ENCODE assay signal across 8 cellular contexts in genomic region chr3:40310690-40311089, GRCh38. TPM values are rescaled to one million over a fixed set of nuclear protein-coding genes. Genes with fewer than 3 reads are reported as not detected.
A peak's percentile ranks its signal among the peaks of the same experiment; 100 is the strongest.
DNase-seq lines count a peak whose midpoint lies in the region; ATAC-seq lines count a peak whose summit lies in the region.

No MANE protein-coding gene starts in this region.

- ATAC-seq in stimulated activated naive B cell treated with anti-CD40 and anti-IgM and Interleukin-4, amounts not matched to agents 10 μg/mL and 1 μg/mL and 100 μg/mL, for 72 hours (replicated peaks): no peak
- ATAC-seq in GM21576 (IDR thresholded peaks at IDR 0.05; ENCODE audit: unreplicated experiment): no peak
- no peak for ATAC-seq in HG02938 (IDR thresholded peaks at IDR 0.05; ENCODE audit: unreplicated experiment)

- H3K4me3 ChIP-seq in iPS-18a (ENCODE audit: low read length): peak overlapping the region; percentile 98

- peak overlapping the region; percentile 95 for H3K27ac ChIP-seq in iPS-18a (ENCODE audit: low read length)

- DNase-seq in activated CD4-positive, alpha-beta T cell treated with anti-CD3 and anti-CD28 coated beads, Interleukin-2, amount 10 ng/mL, durations not matched to agents 24 days and 14 days: no peak
- no peak for DNase-seq in activated CD4-positive, alpha-beta T cell treated with anti-CD3 and anti-CD28 coated beads, Interleukin-2, amount 50 U/mL, for 4 hours
- DNase-seq in activated T-helper 2 cell treated with anti-CD3 and anti-CD28 coated beads, Interferon-gamma antibody, Interleukin-2, Interleukin-4, amounts not matched to agents 10 μg/mL and 5 μg/mL and 100 μg/mL, durations not matched to agents 14 hours and 24 hours and 36 hours (ENCODE audit: low spot score): no peak
- DNase-seq in stimulated activated naive B cell treated with anti-CD40 and anti-IgM and Interleukin-4, amounts not matched to agents 10 μg/mL and 1 μg/mL and 100 μg/mL, for 72 hours: no peak
- DNase-seq in middle frontal gyrus (ENCODE audit: extremely low spot score, low spot score): no peak

- H3K4me3 Mint-ChIP-seq in activated CD4-positive, alpha-beta T cell treated with anti-CD3 and anti-CD28 coated beads, Interleukin-2, amount 10 ng/mL, durations not matched to agents 24 days and 14 days: peak overlapping the region; percentile 100
- H3K4me3 Mint-ChIP-seq in activated T-helper 2 cell treated with anti-CD3 and anti-CD28 coated beads, Interferon-gamma antibody, Interleukin-2, Interleukin-4, amounts not matched to agents 10 μg/mL and 5 μg/mL and 100 μg/mL, durations not matched to agents 14 hours and 24 hours and 36 hours (ENCODE audit: low read depth): peak overlapping the region; percentile 100
- H3K4me3 Mint-ChIP-seq in stimulated activated naive B cell treated with anti-CD40 and anti-IgM and Interleukin-4, amounts not matched to agents 10 μg/mL and 1 μg/mL and 100 μg/mL, for 72 hours: peak overlapping the region; percentile 100

- H3K36me3 Mint-ChIP-seq in activated CD4-positive, alpha-beta T cell treated with anti-CD3 and anti-CD28 coated beads, Interleukin-2, amount 10 ng/mL, durations not matched to agents 24 days and 14 days (ENCODE audit: low read depth): peaks cover 31% of the 10 kb centered on the region
- H3K36me3 Mint-ChIP-seq in activated T-helper 2 cell treated with anti-CD3 and anti-CD28 coated beads, Interferon-gamma antibody, Interleukin-2, Interleukin-4, amounts not matched to agents 10 μg/mL and 5 μg/mL and 100 μg/mL, durations not matched to agents 14 hours and 24 hours and 36 hours (ENCODE audit: low read depth): peaks cover 34% of the 10 kb centered on the region
- peaks cover 2 to 4% of the 10 kb centered on the region in 2 donors for H3K36me3 Mint-ChIP-seq in stimulated activated naive B cell treated with anti-CD40 and anti-IgM and Interleukin-4, amounts not matched to agents 10 μg/mL and 1 μg/mL and 100 μg/mL, for 72 hours

- H3K4me1 Mint-ChIP-seq in activated CD4-positive, alpha-beta T cell treated with anti-CD3 and anti-CD28 coated beads, Interleukin-2, amount 10 ng/mL, durations not matched to agents 24 days and 14 days: peaks cover 17% of the 10 kb centered on the region
- peaks cover 20% of the 10 kb centered on the region for H3K4me1 Mint-ChIP-seq in activated T-helper 2 cell treated with anti-CD3 and anti-CD28 coated beads, Interferon-gamma antibody, Interleukin-2, Interleukin-4, amounts not matched to agents 10 μg/mL and 5 μg/mL and 100 μg/mL, durations not matched to agents 14 hours and 24 hours and 36 hours (ENCODE audit: low read depth)
- peaks cover 4 to 10% of the 10 kb centered on the region in 2 donors for H3K4me1 Mint-ChIP-seq in stimulated activated naive B cell treated with anti-CD40 and anti-IgM and Interleukin-4, amounts not matched to agents 10 μg/mL and 1 μg/mL and 100 μg/mL, for 72 hours

- no peaks in the 10 kb centered on the region for H3K27me3 Mint-ChIP-seq in activated CD4-positive, alpha-beta T cell treated with anti-CD3 and anti-CD28 coated beads, Interleukin-2, amount 10 ng/mL, durations not matched to agents 24 days and 14 days
- H3K27me3 Mint-ChIP-seq in activated T-helper 2 cell treated with anti-CD3 and anti-CD28 coated beads, Interferon-gamma antibody, Interleukin-2, Interleukin-4, amounts not matched to agents 10 μg/mL and 5 μg/mL and 100 μg/mL, durations not matched to agents 14 hours and 24 hours and 36 hours (ENCODE audit: low read depth): no peaks in the 10 kb centered on the region
- H3K27me3 Mint-ChIP-seq in stimulated activated naive B cell treated with anti-CD40 and anti-IgM and Interleukin-4, amounts not matched to agents 10 μg/mL and 1 μg/mL and 100 μg/mL, for 72 hours: no peaks in the 10 kb centered on the region

- peak overlapping the region; percentile 99 for H3K9ac ChIP-seq in iPS-18a (ENCODE audit: low read length)

- H3K4me1 ChIP-seq in iPS-18a (ENCODE audit: control insufficient read depth, low read depth, low read length): peaks cover 9% of the 10 kb centered on the region

- H3K27me3 ChIP-seq in iPS-18a (ENCODE audit: control insufficient read depth, insufficient read depth, low read length): no peaks in the 10 kb centered on the region

- no peaks in the 10 kb centered on the region for H3K9me3 ChIP-seq in iPS-18a (ENCODE audit: control insufficient read depth, low read depth, low read length)

- intact Hi-C loops in activated CD4-positive, alpha-beta T cell treated with anti-CD3 and anti-CD28 coated beads, Interleukin-2, amount 10 ng/mL, durations not matched to agents 24 days and 14 days (cut with micrococcal nuclease): no loop called here
- intact Hi-C loops in activated T-helper 2 cell treated with anti-CD3 and anti-CD28 coated beads, Interferon-gamma antibody, Interleukin-2, Interleukin-4, amounts not matched to agents 10 μg/mL and 5 μg/mL and 100 μg/mL, durations not matched to agents 14 hours and 24 hours and 36 hours (cut with micrococcal nuclease): no loop called here

- no peaks in the 10 kb centered on the region for H3K9me3 Mint-ChIP-seq in activated CD4-positive, alpha-beta T cell treated with anti-CD3 and anti-CD28 coated beads, Interleukin-2, amount 10 ng/mL, durations not matched to agents 24 days and 14 days
- H3K9me3 Mint-ChIP-seq in activated T-helper 2 cell treated with anti-CD3 and anti-CD28 coated beads, Interferon-gamma antibody, Interleukin-2, Interleukin-4, amounts not matched to agents 10 μg/mL and 5 μg/mL and 100 μg/mL, durations not matched to agents 14 hours and 24 hours and 36 hours: no peaks in the 10 kb centered on the region
- H3K9me3 Mint-ChIP-seq in stimulated activated naive B cell treated with anti-CD40 and anti-IgM and Interleukin-4, amounts not matched to agents 10 μg/mL and 1 μg/mL and 100 μg/mL, for 72 hours: no peaks in the 10 kb centered on the region

- H3K27ac Mint-ChIP-seq in activated CD4-positive, alpha-beta T cell treated with anti-CD3 and anti-CD28 coated beads, Interleukin-2, amount 10 ng/mL, durations not matched to agents 24 days and 14 days: peak overlapping the region; percentile 99
- peak overlapping the region; percentile 55 for H3K27ac Mint-ChIP-seq in activated T-helper 2 cell treated with anti-CD3 and anti-CD28 coated beads, Interferon-gamma antibody, Interleukin-2, Interleukin-4, amounts not matched to agents 10 μg/mL and 5 μg/mL and 100 μg/mL, durations not matched to agents 14 hours and 24 hours and 36 hours
- H3K27ac Mint-ChIP-seq in stimulated activated naive B cell treated with anti-CD40 and anti-IgM and Interleukin-4, amounts not matched to agents 10 μg/mL and 1 μg/mL and 100 μg/mL, for 72 hours: peak overlapping the region; percentile 100

- H3K36me3 ChIP-seq in iPS-18a (ENCODE audit: control insufficient read depth, low read depth, low read length): peaks cover 34% of the 10 kb centered on the region

RNA-seq across cellular contexts. Expression of gene EIF1B, which starts 1.2 kb away (rescaled TPM):
- total RNA-seq in activated CD4-positive, alpha-beta T cell treated with anti-CD3 and anti-CD28 coated beads, Interleukin-2, amount 10 ng/mL, durations not matched to agents 24 days and 14 days: 46.1 and 47.7 TPM in 2 replicates
- 42.3 and 48.1 TPM in 2 replicates for total RNA-seq in activated T-helper 2 cell treated with anti-CD3 and anti-CD28 coated beads, Interferon-gamma antibody, Interleukin-2, Interleukin-4, amounts not matched to agents 10 μg/mL and 5 μg/mL and 100 μg/mL, durations not matched to agents 14 hours and 24 hours and 36 hours
